8 cellular contexts compared by ENCODE assay signal in the genomic region with DNA sequence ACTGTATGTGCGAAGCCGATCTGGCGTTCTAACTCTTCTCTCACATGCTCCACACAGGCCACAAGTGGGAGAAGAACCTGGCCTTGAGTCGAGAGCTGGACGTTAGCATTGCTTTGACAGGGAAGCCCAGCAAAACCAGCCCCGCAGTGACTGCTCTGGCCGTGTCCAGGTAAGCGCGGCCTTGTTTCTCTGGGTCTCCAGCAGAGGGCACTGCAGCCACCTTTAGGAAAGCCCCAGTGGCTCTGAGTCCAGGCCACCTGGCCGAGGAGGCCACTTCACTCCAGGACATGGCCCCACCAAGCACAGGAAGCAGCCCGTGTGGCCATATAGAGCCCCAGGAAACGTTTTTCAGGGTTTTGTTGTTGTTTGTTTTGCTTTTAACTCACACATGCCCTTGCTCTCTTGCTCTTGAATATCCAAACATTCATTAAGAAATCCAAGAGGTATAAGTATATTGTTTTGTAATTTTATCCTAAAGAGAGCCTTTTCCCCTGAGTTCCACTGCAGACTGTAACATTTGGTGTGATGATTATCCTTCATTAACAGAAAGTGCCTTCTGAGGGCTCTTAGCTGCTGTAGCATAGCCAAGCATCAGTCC. TPM values are rescaled to one million over a fixed set of nuclear protein-coding genes. Genes with fewer than 3 reads are reported as not detected.
A peak's percentile ranks its signal among the peaks of the same experiment; 100 is the strongest.
DNase-seq lines count a peak whose midpoint lies in the region; ATAC-seq and TF ChIP-seq lines count a peak whose summit lies in the region.

No MANE protein-coding gene starts in this region.

- peak; percentile 92 for TF ChIP-seq CTCF in H9 (conservative IDR thresholded peaks at IDR 0.05)
- TF ChIP-seq CTCF in astrocyte of the cerebellum (IDR thresholded peaks at IDR 0.05; ENCODE audit: low read depth, low read length, missing control alignments) = peak; percentile 88
- TF ChIP-seq CTCF in hepatocyte (IDR thresholded peaks at IDR 0.05; ENCODE audit: poor library complexity) = peak; percentile 76
- TF ChIP-seq CTCF in spleen (IDR thresholded peaks at IDR 0.05 in 8 of 11, conservative IDR thresholded peaks at IDR 0.05 in 3 of 11) = peak; percentile 41 to 82 (median 73)

- no peak overlapping the region for H4K5ac ChIP-seq in H9 (ENCODE audit: insufficient read length, low read depth, low read length)

- ATAC-seq in GM18858 (IDR thresholded peaks at IDR 0.05; ENCODE audit: unreplicated experiment) = no peak

- no peaks in the 10 kb centered on the region for H3K23me2 ChIP-seq in H9 (ENCODE audit: insufficient read length, low read depth, low read length, poor library complexity, severe bottlenecking)

- no CpG with 5 or more reads among the region's 12 CpGs for WGBS in H9 (ENCODE audit: extremely low coverage, insufficient read length, low lambda C conversion rate)
- WGBS in hepatocyte (ENCODE audit: low lambda C conversion rate, missing lambda C conversion rate) = 29% methylated on average over 12 of the region's 12 CpGs
- 42 to 52% (median 44%) methylated on average over 11 to 12 of the region's 12 CpGs for WGBS in spleen, 5 donors

- H2AFZ ChIP-seq in H9 (ENCODE audit: low read length) (no peak overlapping the region), hepatocyte (no peak overlapping the region)

- H3K27ac Mint-ChIP-seq in H9 = no peak overlapping the region

- no peak overlapping the region for H3K4me3 Mint-ChIP-seq in H9

- H4K20me1 ChIP-seq in H9 (ENCODE audit: control insufficient read depth, insufficient read depth, insufficient read length) (no peaks in the 10 kb centered on the region), hepatocyte (ENCODE audit: insufficient read depth, poor library complexity, severe bottlenecking) (no peaks in the 10 kb centered on the region)

- DNase-seq in COLO829 (ENCODE audit: low spot score) (peak; percentile 15), H9 (peak; percentile 90), RPMI7951 (ENCODE audit: low read depth) (peak; percentile 25), astrocyte of the cerebellum (ENCODE audit: low read depth) (peak; percentile 19), hepatocyte (ENCODE audit: low spot score) (peak; percentile 81), spleen (peak; percentile 85)
- DNase-seq in effector CD8-positive, alpha-beta T cell (lab: John Stamatoyannopoulos, UW) = no peak

- H3K4me1 ChIP-seq in H9 (ENCODE audit: insufficient read depth, low read length) (no peaks in the 10 kb centered on the region), hepatocyte (ENCODE audit: insufficient read depth) (no peaks in the 10 kb centered on the region), spleen (peaks cover 0 to 8% (median 7%) of the 10 kb centered on the region in 6 donors)

- no peak overlapping the region for H3K4ac ChIP-seq in H9 (ENCODE audit: low read depth, low read length)

- H3K27me3 ChIP-seq in H9 (ENCODE audit: insufficient read depth, low read length) = no peaks in the 10 kb centered on the region
- no peaks in the 10 kb centered on the region for H3K27me3 ChIP-seq in hepatocyte
- no peaks in the 10 kb centered on the region for H3K27me3 ChIP-seq in spleen (replicated peaks in 1 of 7)

- H3K4me1 Mint-ChIP-seq in H9 = no peaks in the 10 kb centered on the region

- no peaks in the 10 kb centered on the region for H3K9me2 ChIP-seq in hepatocyte (replicated peaks; ENCODE audit: insufficient read depth)

- H3K9me3 Mint-ChIP-seq in H9 = no peaks in the 10 kb centered on the region

- no peak overlapping the region for H2BK5ac ChIP-seq in H9 (ENCODE audit: insufficient read length, low read length)

- H3K27ac ChIP-seq in H9 (ENCODE audit: insufficient read length, low read depth, low read length) (no peak overlapping the region), hepatocyte (no peak overlapping the region), spleen (no peak overlapping the region)

- no peak overlapping the region for H3K9ac ChIP-seq in H9 (ENCODE audit: extremely low read depth, insufficient read length, low read length)

- in situ Hi-C loops in astrocyte of the cerebellum (cut with HindIII; ENCODE audit: low sequenced_read_pairs) = loop anchor here (5.0 kb wide), 1 partner anchor 531 kb away; no protein-coding TSS in a partner anchor

- no peak overlapping the region for H2BK15ac ChIP-seq in H9 (ENCODE audit: low read depth, low read length)

- no peak overlapping the region for H3K56ac ChIP-seq in H9 (ENCODE audit: insufficient read length, low read depth, low read length)

- H3K4me3 ChIP-seq in astrocyte of the cerebellum (ENCODE audit: low read depth, low read length) = no peak overlapping the region
- no peak overlapping the region for H3K4me3 ChIP-seq in hepatocyte
- no peak overlapping the region for H3K4me3 ChIP-seq in spleen

- no peak for TF ChIP-seq POLR2A in spleen (IDR thresholded peaks at IDR 0.05)

- H4K8ac ChIP-seq in H9 (replicated peaks; ENCODE audit: insufficient read length, low read depth, low read length) = no peak overlapping the region

- intact Hi-C loops in spleen (cut with DNase I; ENCODE audit: low total_unique reads) = loop anchor here (5.0 kb wide), 2 partner anchors 181 to 536 kb away; no protein-coding TSS in a partner anchor

- H3K79me2 ChIP-seq in H9 (ENCODE audit: insufficient read depth, low read length) = no peaks in the 10 kb centered on the region
- no peaks in the 10 kb centered on the region for H3K79me2 ChIP-seq in hepatocyte

- H2BK20ac ChIP-seq in H9 (ENCODE audit: low read depth, low read length, poor library complexity, severe bottlenecking) = no peak overlapping the region

- H3T11ph ChIP-seq in H9 (ENCODE audit: low read length) = no peak overlapping the region

- no peak overlapping the region for H2BK12ac ChIP-seq in H9 (ENCODE audit: insufficient read length, low read depth, low read length)

- no peak overlapping the region for H3K18ac ChIP-seq in H9 (ENCODE audit: insufficient read length, low read depth, low read length)

- H3K79me1 ChIP-seq in H9 (ENCODE audit: insufficient read depth, low read depth, low read length, poor library complexity, severe bottlenecking) = no peaks in the 10 kb centered on the region

- H3K36me3 Mint-ChIP-seq in H9 (ENCODE audit: insufficient read depth in 1 of 3, low read depth in 3 of 3) = no peaks in the 10 kb centered on the region

- no peak overlapping the region for H2AK5ac ChIP-seq in H9 (ENCODE audit: insufficient read length, low read length)

- no peak overlapping the region for H2BK120ac ChIP-seq in H9 (ENCODE audit: low read depth, low read length, poor library complexity, severe bottlenecking)

- no peaks in the 10 kb centered on the region for H3K36me3 ChIP-seq in hepatocyte (replicated peaks; ENCODE audit: insufficient read depth, low read depth)
- H3K36me3 ChIP-seq in spleen = peaks cover 0 to 87% (median 18%) of the 10 kb centered on the region in 6 donors

- 0 out of 2 replicates have a peak, but pooled peaks cover 1% of the 10 kb centered on the region for H3K27me3 Mint-ChIP-seq in H9 (ENCODE audit: low read depth)

- H3K4me2 ChIP-seq in H9 (ENCODE audit: insufficient read depth, insufficient read length, low read length) = no peak overlapping the region
- H3K4me2 ChIP-seq in hepatocyte = no peak overlapping the region

- no peak overlapping the region for H4K91ac ChIP-seq in H9 (ENCODE audit: insufficient read length, low read depth, low read length)

- no peak overlapping the region for H3K23ac ChIP-seq in H9 (ENCODE audit: insufficient read length, low read depth, low read length)

- H3K9me3 ChIP-seq in H9 (ENCODE audit: control insufficient read depth, low read depth, low read length) (no peaks in the 10 kb centered on the region), hepatocyte (ENCODE audit: low read depth) (no peaks in the 10 kb centered on the region), spleen (no peaks in the 10 kb centered on the region)

- no peak overlapping the region for H3K14ac ChIP-seq in H9 (ENCODE audit: insufficient read depth, low read length)

RNA-seq across cellular contexts. Expression of a gene that starts 41.8 kb away (rescaled TPM):
- total RNA-seq in H9 (2021) (not detected in 2 replicates), hepatocyte (not detected in 2 replicates), spleen (not detected)
- not detected in 2 replicates for total RNA-seq in RPMI7951 (2014; rRNA removed; shearing (Covaris generic))
- polyA plus RNA-seq in hepatocyte (not detected in 2 replicates), spleen (under 1 TPM in 1 of 3 donors, not detected in 2; 0.06 TPM)
